ENCODE assay signal across 8 cellular contexts in the genomic region with DNA sequence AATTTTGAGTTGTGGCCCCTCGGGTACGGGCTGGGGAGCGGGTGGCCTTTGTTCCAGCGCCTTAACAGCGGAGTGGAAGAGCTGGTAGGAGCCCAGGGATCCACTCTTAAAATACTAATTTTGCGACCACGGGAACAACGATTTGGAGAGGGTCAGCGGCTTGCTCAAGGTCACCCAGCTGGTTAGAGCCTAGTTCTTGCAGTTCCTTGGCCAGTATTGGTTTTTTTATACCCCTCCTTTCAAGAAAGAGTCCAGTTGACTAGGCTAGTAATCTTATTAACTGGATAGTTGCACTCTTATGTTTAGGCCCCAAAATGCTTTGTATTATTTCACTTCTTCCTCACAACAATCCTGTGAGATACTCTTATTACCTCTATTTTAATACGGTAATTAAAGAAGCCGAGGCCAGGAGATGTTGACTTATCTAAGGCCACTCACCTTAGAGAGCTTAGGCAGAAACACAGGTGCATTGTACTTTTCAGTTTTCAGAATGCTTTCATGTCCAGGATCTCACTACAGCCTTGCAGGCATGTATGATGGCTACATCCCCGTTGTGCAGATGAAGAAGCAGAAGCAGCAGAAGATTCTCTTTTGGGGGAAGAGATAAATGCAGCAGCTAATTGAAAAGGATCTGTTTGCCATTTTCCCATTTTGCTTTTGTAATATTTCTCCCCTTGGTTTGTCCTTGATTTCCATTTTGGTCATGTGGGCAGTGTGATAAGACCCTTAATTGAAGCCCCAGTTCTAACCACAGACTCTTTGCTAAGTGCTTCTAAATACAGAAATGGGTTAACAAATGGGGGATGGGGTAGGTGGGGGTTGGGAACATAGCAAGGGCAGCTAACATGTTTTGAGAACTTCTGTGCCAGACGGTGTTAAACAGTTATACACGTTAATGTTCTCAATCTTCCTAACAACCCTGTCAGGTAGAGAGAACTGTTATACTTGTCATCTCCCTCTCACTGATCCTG. TPM values are rescaled to one million over a fixed set of nuclear protein-coding genes. Genes with fewer than 3 reads are reported as not detected.
A peak's percentile ranks its signal among the peaks of the same experiment; 100 is the strongest.
DNase-seq lines count a peak whose midpoint lies in the region; ATAC-seq lines count a peak whose summit lies in the region.

No MANE protein-coding gene starts in this region.

- no peaks in the 10 kb centered on the region for H3K9me3 ChIP-seq in CD8-positive, alpha-beta memory T cell (ENCODE audit: low read length)

- peaks cover 24% of the 10 kb centered on the region for H3K4me1 ChIP-seq in CD8-positive, alpha-beta memory T cell (ENCODE audit: insufficient read depth, low read length)

- no peak for ATAC-seq in naive B cell (ENCODE audit: low read depth in 2 of 2)
- no peak for ATAC-seq in HG03045 (IDR thresholded peaks at IDR 0.05; ENCODE audit: unreplicated experiment)
- ATAC-seq in HG02852 (IDR thresholded peaks at IDR 0.05; ENCODE audit: unreplicated experiment), result no peak
- no peak for ATAC-seq in HG02798 (IDR thresholded peaks at IDR 0.05; ENCODE audit: poor library complexity, unreplicated experiment)

- H3K9me3 Mint-ChIP-seq in CD8-positive, alpha-beta memory T cell, result no peaks in the 10 kb centered on the region
- no peaks in the 10 kb centered on the region for H3K9me3 Mint-ChIP-seq in naive B cell

- peak in 1 of 5 donors; percentile 12 for DNase-seq in CD8-positive, alpha-beta memory T cell
- DNase-seq in MV-4-11 (lab: John Stamatoyannopoulos, UW) (peak; percentile 20), cerebellar cortex (ENCODE audit: low spot score) (peak; percentile 54), naive B cell (no peak), NCI-H187 (lab: John Stamatoyannopoulos, UW) (no peak)

- peak overlapping the region; percentile 97 for H3K27ac ChIP-seq in CD8-positive, alpha-beta memory T cell (ENCODE audit: low read depth, low read length)

- H3K27me3 ChIP-seq in CD8-positive, alpha-beta memory T cell (ENCODE audit: insufficient read depth, low read length, poor library complexity, severe bottlenecking), result no peaks in the 10 kb centered on the region

- H3K36me3 ChIP-seq in CD8-positive, alpha-beta memory T cell (ENCODE audit: insufficient read depth, low read length), result peaks cover 6% of the 10 kb centered on the region

- POLR2A ChIA-PET in CD8-positive, alpha-beta memory T cell (lab: Charles Lee), result interaction anchor here (0.6 to 3.0 kb wide), 8 partner anchors 12 to 146 kb away, joined by 4 to 24 read pairs (median 6); a partner anchor contains a TSS

- peaks cover 0 to 33% (median 7%) of the 10 kb centered on the region in 3 donors for H3K36me3 Mint-ChIP-seq in CD8-positive, alpha-beta memory T cell
- peaks cover 12 to 14% of the 10 kb centered on the region in 2 donors for H3K36me3 Mint-ChIP-seq in naive B cell

- CTCF ChIA-PET in CD8-positive, alpha-beta memory T cell (lab: Charles Lee), result interaction anchor here (0.6 to 4.7 kb wide), 8 partner anchors 11 to 167 kb away, joined by 3 to 35 read pairs (median 4); no protein-coding TSS in a partner anchor

- H3K27ac Mint-ChIP-seq in CD8-positive, alpha-beta memory T cell, result peak overlapping the region; percentile 92 to 100 (median 96)
- H3K27ac Mint-ChIP-seq in naive B cell, result peak overlapping the region; percentile 95 to 99 (median 95)

- no peaks in the 10 kb centered on the region for H3K27me3 Mint-ChIP-seq in CD8-positive, alpha-beta memory T cell
- H3K27me3 Mint-ChIP-seq in naive B cell, result no peaks in the 10 kb centered on the region

- H3K4me1 Mint-ChIP-seq in CD8-positive, alpha-beta memory T cell, result peaks cover 32 to 61% (median 47%) of the 10 kb centered on the region in 3 donors
- peaks cover 35 to 80% (median 59%) of the 10 kb centered on the region in 3 donors for H3K4me1 Mint-ChIP-seq in naive B cell

- peak overlapping the region; percentile 84 to 99 (median 90) for H3K4me3 Mint-ChIP-seq in CD8-positive, alpha-beta memory T cell
- peak overlapping the region; percentile 91 to 97 (median 94) for H3K4me3 Mint-ChIP-seq in naive B cell

- peak overlapping the region; percentile 99 for H3K4me3 ChIP-seq in CD8-positive, alpha-beta memory T cell (ENCODE audit: low read length)

RNA-seq across cellular contexts. Expression of a gene that starts 1.4 kb away (rescaled TPM):
- 10 to 100 TPM; 85.1 to 87.1 TPM for total RNA-seq in CD8-positive, alpha-beta memory T cell
- polyA plus RNA-seq in CD8-positive, alpha-beta memory T cell, result 24.5 TPM
- 10 to 100 TPM; 30.1 to 52.8 (median 40.7) TPM for polyA plus RNA-seq in naive B cell (ENCODE audit: low read depth in 6 of 6)

RNA-seq across cellular contexts. Expression of a gene that starts 33.8 kb away (rescaled TPM):
- 10 to 100 TPM; 17.9 to 19.9 TPM for total RNA-seq in CD8-positive, alpha-beta memory T cell
- 5.5 TPM for polyA plus RNA-seq in CD8-positive, alpha-beta memory T cell
- 1 to 10 TPM; 2.1 to 7.6 (median 3.6) TPM for polyA plus RNA-seq in naive B cell (ENCODE audit: low read depth in 6 of 6)

Comparison
In these comparisons a context has a peak if more than half of its experiments do, and no peak if none do; other contexts are left out.
1. DNase-seq: peak in MV-4-11 (single experiment) and cerebellar cortex (single experiment); none in naive B cell (single experiment) and NCI-H187 (0 of 2).